ENCODE assay signal across 21 cellular contexts in genomic region chr12:109289004-109289403, GRCh38. TPM values are rescaled to one million over a fixed set of nuclear protein-coding genes. Genes with fewer than 3 reads are reported as not detected.
DNase-seq lines count a peak whose midpoint lies in the region; ATAC-seq lines count a peak whose summit lies in the region.
"Had no signal": no experiment of that assay in that cellular context is flagged by ENCODE, and none has a peak within 500 bp of the region (broad histone marks: within the 10 kb centered on the region; RNA-seq: fewer than 3 reads in every experiment).

No MANE protein-coding gene starts in this region.

- peak; percentile 62 for ATAC-seq in left lobe of liver
- no peak for ATAC-seq in GM21528 (IDR thresholded peaks at IDR 0.05; ENCODE audit: low FRiP score, unreplicated experiment)

- DNase-seq in DMS 273 (lab: John Stamatoyannopoulos, UW; ENCODE audit: unreplicated experiment) (peak; percentile 80), LHCN-M2 (ENCODE audit: low read depth) (peak; percentile 12), NCI-H446 treated with DMSO at 0.1 percent for 48 hours (lab: John Stamatoyannopoulos, UW) (peak; percentile 40), left lobe of liver (ENCODE audit: low spot score) (no peak), NK-92 (lab: John Stamatoyannopoulos, UW; ENCODE audit: unreplicated experiment) (no peak), RPMI8226 (no peak)
- DNase-seq: BE2C, MV-4-11, NCI-H1417, NCI-H187 treated with DMSO at 0.1 percent for 48 hours, NCI-H526 treated with DMSO at 0.1 percent for 48 hours, Right ventricle myocardium superior, T-helper 9 cell had no signal

RNA-seq across cellular contexts. Expression of gene FOXN4, which starts 20.1 kb away (rescaled TPM):
- total RNA-seq in LHCN-M2 (2014; rRNA removed) (not detected in 2 replicates), left lobe of liver (0.10 TPM)
- not detected for polyA plus RNA-seq in LHCN-M2 (2012)
- total RNA-seq: A673; HT-29; M059J; Right ventricle myocardium superior; SK-MEL-5; T-helper 1 cell treated with Interleukin-12 subunit alpha and Interleukin-12 subunit beta and Interleukin-4 antibody, amounts not matched to agents 30 ng/mL and 1 ng/mL, for 36 hours had no signal

RNA-seq across cellular contexts. Expression of gene MYO1H, which starts 58.7 kb away (rescaled TPM):
- total RNA-seq in LHCN-M2 (2014; rRNA removed) (not detected in 2 replicates), left lobe of liver (not detected)
- polyA plus RNA-seq in LHCN-M2 (2012): not detected
- total RNA-seq: A673; G401; H1; HT-29; M059J; T-helper 1 cell treated with Interleukin-12 subunit alpha and Interleukin-12 subunit beta and Interleukin-4 antibody, amounts not matched to agents 30 ng/mL and 1 ng/mL, for 36 hours had no signal

Comparison
In these comparisons a context has a peak if more than half of its experiments do, and no peak if none do; other contexts are left out.
1. DNase-seq: peak in DMS 273 (single experiment), LHCN-M2 (single experiment) and NCI-H446 treated with DMSO at 0.1 percent for 48 hours (single experiment); none in left lobe of liver (single experiment), NK-92 (single experiment) and RPMI8226 (single experiment).